ENCODE assay signal across 27 cellular contexts in genomic region chr1:222788328-222789156, GRCh38. TPM values are rescaled to one million over a fixed set of nuclear protein-coding genes. Genes with fewer than 3 reads are reported as not detected.
A peak's percentile ranks its signal among the peaks of the same experiment; 100 is the strongest.
DNase-seq lines count a peak whose midpoint lies in the region; ATAC-seq and TF ChIP-seq lines count a peak whose summit lies in the region.
"Had no signal": no experiment of that assay in that cellular context is flagged by ENCODE, and none has a peak within 500 bp of the region (broad histone marks: within the 10 kb centered on the region; RNA-seq: fewer than 3 reads in every experiment).

No MANE protein-coding gene starts in this region.

- H3K4me3 ChIP-seq in lower lobe of right lung, result no peak overlapping the region
- H3K4me3 ChIP-seq: adrenal gland, mucosa of descending colon, sigmoid colon, suprapubic skin had no signal

- no peak overlapping the region for H3K4ac ChIP-seq in H9 (ENCODE audit: low read depth, low read length)

- no peaks in the 10 kb centered on the region for H3K23me2 ChIP-seq in H9 (ENCODE audit: insufficient read length, low read depth, low read length, poor library complexity, severe bottlenecking)

- H4K8ac ChIP-seq in H9 (replicated peaks; ENCODE audit: insufficient read length, low read depth, low read length), result no peak overlapping the region

- H3K27ac ChIP-seq in lower lobe of right lung, result no peak overlapping the region
- no peak overlapping the region for H3K27ac ChIP-seq in H9 (ENCODE audit: insufficient read length, low read depth, low read length)
- H3K27ac ChIP-seq: adrenal gland, sigmoid colon, suprapubic skin, WERI-Rb-1 had no signal

- no peak overlapping the region for H2BK120ac ChIP-seq in H9 (ENCODE audit: low read depth, low read length, poor library complexity, severe bottlenecking)

- peaks cover 66% of the 10 kb centered on the region for H3K4me1 Mint-ChIP-seq in mesothelial cell of epicardium
- H3K4me1 Mint-ChIP-seq in H9, result peaks cover 0 to 5% of the 10 kb centered on the region in 2 experiments; a peak in 1 of 4 replicates
- H3K4me1 Mint-ChIP-seq: activated T-helper 17 cell treated with anti-CD3 and anti-CD28 coated beads, Interleukin-2, amount 50 U/mL, for 72 hours had no signal

- H3K9me3 ChIP-seq in lower lobe of right lung (no peaks in the 10 kb centered on the region), H9 (ENCODE audit: control insufficient read depth, low read depth, low read length) (no peaks in the 10 kb centered on the region)
- H3K9me3 ChIP-seq: adrenal gland, Caco-2, mucosa of descending colon, sigmoid colon, suprapubic skin had no signal

- no CpG with 5 or more reads among the region's 3 CpGs for WGBS in H9 (ENCODE audit: extremely low coverage, insufficient read length, low lambda C conversion rate)

- no peak overlapping the region for H2BK12ac ChIP-seq in H9 (ENCODE audit: insufficient read length, low read depth, low read length)

- no peaks in the 10 kb centered on the region for H3K79me1 ChIP-seq in H9 (ENCODE audit: insufficient read depth, low read depth, low read length, poor library complexity, severe bottlenecking)

- H3K9me3 Mint-ChIP-seq in mesothelial cell of epicardium (no peaks in the 10 kb centered on the region), H9 (no peaks in the 10 kb centered on the region; a peak in 1 of 5 replicates)
- H3K9me3 Mint-ChIP-seq: activated T-helper 17 cell treated with anti-CD3 and anti-CD28 coated beads, Interleukin-2, amount 50 U/mL, for 72 hours had no signal

- H3K27me3 ChIP-seq in lower lobe of right lung (ENCODE audit: low read depth) (no peaks in the 10 kb centered on the region), H9 (ENCODE audit: insufficient read depth, low read length) (no peaks in the 10 kb centered on the region)
- H3K27me3 ChIP-seq: adrenal gland, sigmoid colon, suprapubic skin had no signal

- no peak overlapping the region for H3K14ac ChIP-seq in H9 (ENCODE audit: insufficient read depth, low read length)

- no peak overlapping the region for H3K23ac ChIP-seq in H9 (ENCODE audit: insufficient read length, low read depth, low read length)

- ATAC-seq in GM18868 (IDR thresholded peaks at IDR 0.05; ENCODE audit: unreplicated experiment) (peak; percentile 68), GM21717 (IDR thresholded peaks at IDR 0.05; ENCODE audit: unreplicated experiment) (peak; percentile 66), HG03565 (IDR thresholded peaks at IDR 0.05; ENCODE audit: unreplicated experiment) (peak; percentile 62), omental fat pad (ENCODE audit: low FRiP score) (peak; percentile 65), GM19452 (IDR thresholded peaks at IDR 0.05; ENCODE audit: unreplicated experiment) (no peak), lower lobe of right lung (no peak)
- ATAC-seq: activated CD8-positive, alpha-beta T cell treated with anti-CD3 and anti-CD28 coated beads, Interleukin-2, amount 10 ng/mL, durations not matched to agents 7 days and 5 days; activated T-helper 17 cell treated with anti-CD3 and anti-CD28 coated beads, Interleukin-2, amount 50 U/mL, for 72 hours; mucosa of descending colon had no signal

- no peaks in the 10 kb centered on the region for H3K79me2 ChIP-seq in H9 (ENCODE audit: insufficient read depth, low read length)

- no peak overlapping the region for H4K5ac ChIP-seq in H9 (ENCODE audit: insufficient read length, low read depth, low read length)

- H3K36me3 Mint-ChIP-seq in mesothelial cell of epicardium (no peaks in the 10 kb centered on the region), H9 (ENCODE audit: insufficient read depth in 1 of 3, low read depth in 3 of 3) (no peaks in the 10 kb centered on the region)

- H3K4me1 ChIP-seq in lower lobe of right lung, result peaks cover 20% of the 10 kb centered on the region
- H3K4me1 ChIP-seq in H9 (ENCODE audit: insufficient read depth, low read length), result no peaks in the 10 kb centered on the region

- intact Hi-C loops in lower lobe of right lung (cut with DNase I), result no loop called here

- H3K4me3 Mint-ChIP-seq in mesothelial cell of epicardium (no peak overlapping the region), H9 (no peak overlapping the region)
- H3K4me3 Mint-ChIP-seq: activated CD8-positive, alpha-beta T cell treated with anti-CD3 and anti-CD28 coated beads, Interleukin-2, amount 10 ng/mL, durations not matched to agents 7 days and 5 days; activated T-helper 17 cell treated with anti-CD3 and anti-CD28 coated beads, Interleukin-2, amount 50 U/mL, for 72 hours had no signal

- H3K27me3 Mint-ChIP-seq in mesothelial cell of epicardium (ENCODE audit: low read depth) (no peaks in the 10 kb centered on the region), H9 (ENCODE audit: low read depth) (peaks cover 19% of the 10 kb centered on the region)

- no peak overlapping the region for H3K4me2 ChIP-seq in H9 (ENCODE audit: insufficient read depth, insufficient read length, low read length)

- no peak overlapping the region for H2BK5ac ChIP-seq in H9 (ENCODE audit: insufficient read length, low read length)

- H4K91ac ChIP-seq in H9 (ENCODE audit: insufficient read length, low read depth, low read length), result no peak overlapping the region

- H3K56ac ChIP-seq in H9 (ENCODE audit: insufficient read length, low read depth, low read length), result no peak overlapping the region

- H3K18ac ChIP-seq in H9 (ENCODE audit: insufficient read length, low read depth, low read length), result no peak overlapping the region

- no peak overlapping the region for H2AFZ ChIP-seq in H9 (ENCODE audit: low read length)

- no peak overlapping the region for H3K27ac Mint-ChIP-seq in mesothelial cell of epicardium
- H3K27ac Mint-ChIP-seq in H9, result no peak overlapping the region
- H3K27ac Mint-ChIP-seq: activated CD8-positive, alpha-beta T cell treated with anti-CD3 and anti-CD28 coated beads, Interleukin-2, amount 10 ng/mL, durations not matched to agents 7 days and 5 days; activated T-helper 17 cell treated with anti-CD3 and anti-CD28 coated beads, Interleukin-2, amount 50 U/mL, for 72 hours had no signal

- H2AK5ac ChIP-seq in H9 (ENCODE audit: insufficient read length, low read length), result no peak overlapping the region

- H3K36me3 ChIP-seq in lower lobe of right lung, result no peaks in the 10 kb centered on the region
- H3K36me3 ChIP-seq: adrenal gland, sigmoid colon, suprapubic skin, WERI-Rb-1 had no signal

- TF ChIP-seq CTCF in omental fat pad (IDR thresholded peaks at IDR 0.05) (no peak), mesothelial cell of epicardium (IDR thresholded peaks at IDR 0.05; ENCODE audit: unreplicated experiment) (no peak), lower lobe of right lung (IDR thresholded peaks at IDR 0.05) (no peak), H9 (conservative IDR thresholded peaks at IDR 0.05) (no peak)

- no peak overlapping the region for H3T11ph ChIP-seq in H9 (ENCODE audit: low read length)

- H2BK20ac ChIP-seq in H9 (ENCODE audit: low read depth, low read length, poor library complexity, severe bottlenecking), result no peak overlapping the region

- no peak overlapping the region for H3K9ac ChIP-seq in H9 (ENCODE audit: extremely low read depth, insufficient read length, low read length)

- DNase-seq in omental fat pad (ENCODE audit: low spot score) (no peak), mesothelial cell of epicardium (ENCODE audit: low spot score in 2 of 2, unreplicated experiment in 2 of 2) (no peak), lower lobe of right lung (no peak), H9 (no peak)
- DNase-seq: activated CD8-positive, alpha-beta T cell treated with anti-CD3 and anti-CD28 coated beads, Interleukin-2, amount 10 ng/mL, durations not matched to agents 7 days and 5 days; Caco-2; central memory CD4-positive, alpha-beta T cell; effector memory CD4-positive, alpha-beta T cell; H7; hypothalamus; kidney glomerular epithelial cell; mucosa of descending colon; NCI-H1417 treated with DMSO at 0.1 percent for 48 hours; occipital lobe; RPMI8226; sigmoid colon; stimulated activated CD4-positive, alpha-beta T cell treated with anti-CD3 and anti-CD28 coated beads, Interleukin-2, amount 100 ng/mL, for 24 hours; SW 1271; WERI-Rb-1 had no signal

- no peak overlapping the region for H2BK15ac ChIP-seq in H9 (ENCODE audit: low read depth, low read length)

- H4K20me1 ChIP-seq in H9 (ENCODE audit: control insufficient read depth, insufficient read depth, insufficient read length), result no peaks in the 10 kb centered on the region

RNA-seq across cellular contexts. Expression of gene DISP1, which starts 26.3 kb away (rescaled TPM):
- total RNA-seq in omental fat pad, result 10 to 100 TPM; 10.1 to 59.9 (median 18.4) TPM
- 84.5 to 91.7 TPM (median 89.8 TPM) in 3 replicates for total RNA-seq in mesothelial cell of epicardium
- total RNA-seq in lower lobe of right lung, result 31.1 TPM
- 2.5 and 2.6 TPM in 2 replicates for total RNA-seq in H9 (2021)

RNA-seq across cellular contexts. Expression of gene FAM177B, which starts 51.5 kb away (rescaled TPM):
- total RNA-seq in omental fat pad, result 1 to 10 TPM in 1 of 4 donors, not detected in 3; 1.1 TPM
- not detected in 3 replicates for total RNA-seq in mesothelial cell of epicardium
- 0.56 TPM for total RNA-seq in lower lobe of right lung
- not detected in 2 replicates for total RNA-seq in H9 (2021)
- total RNA-seq: activated CD8-positive, alpha-beta T cell treated with anti-CD3 and anti-CD28 coated beads, Interleukin-2, amount 10 ng/mL, durations not matched to agents 7 days and 5 days; Caco-2; H7; LHCN-M2; occipital lobe had no signal

Comparison
In these comparisons a context has a peak if more than half of its experiments do, and no peak if none do; other contexts are left out.
1. ATAC-seq: peak in GM18868 (single experiment), GM21717 (single experiment), HG03565 (single experiment) and omental fat pad (single experiment); none in GM19452 (single experiment) and lower lobe of right lung (0 of 2).